ENCODE assay signal across 33 cellular contexts in the genomic region with DNA sequence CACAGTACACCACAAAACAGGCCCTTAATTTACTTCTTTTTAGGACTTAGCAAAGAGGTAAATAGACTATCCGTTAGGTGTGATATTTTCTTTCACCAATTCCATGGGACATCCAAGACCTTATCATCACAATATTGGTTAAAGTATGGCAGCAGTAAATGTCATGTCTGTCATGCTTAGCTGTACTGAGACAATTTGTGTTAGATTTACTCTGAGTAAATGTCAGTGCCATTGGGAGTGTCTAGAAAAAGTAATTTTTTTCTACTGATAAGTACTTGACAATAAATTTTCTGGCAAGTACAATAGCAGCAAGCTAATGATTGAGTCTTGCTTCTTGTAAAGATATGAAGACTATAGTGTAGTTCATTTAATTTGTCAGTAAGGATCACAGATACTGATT.
"Had no signal": no experiment of that assay in that cellular context is flagged by ENCODE, and none has a peak within 500 bp of the region (broad histone marks: within the 10 kb centered on the region; RNA-seq: fewer than 3 reads in every experiment).

No MANE protein-coding gene starts in this region.

- H3K4me3 ChIP-seq: adrenal gland, ascending aorta, body of pancreas, breast epithelium, cardiac muscle cell had no signal

- H3K36me3 ChIP-seq: adrenal gland, ascending aorta, brain microvascular endothelial cell, breast epithelium, cardiac muscle cell had no signal

- H3K4me1 ChIP-seq: adrenal gland, ascending aorta, body of pancreas, breast epithelium had no signal

- FAIRE-seq: astrocyte, bronchial epithelial cell had no signal

- H3K27ac ChIP-seq: adrenal gland, ascending aorta, body of pancreas, brain microvascular endothelial cell, breast epithelium, cardiac muscle cell had no signal

- ATAC-seq: activated naive CD4-positive, alpha-beta T cell treated with anti-CD3 and anti-CD28 coated beads, Interleukin-2, amount 50 U/mL, for 72 hours; activated naive CD8-positive, alpha-beta T cell treated with anti-CD3 and anti-CD28 coated beads, Interleukin-2, amount 50 U/mL, for 24 hours; activated T-cell treated with anti-CD3 and anti-CD28 coated beads, Interleukin-2, amount 50 U/mL, for 4 hours; activated T-cell treated with anti-CD3 and anti-CD28 coated beads, Interleukin-2, amount 50 U/mL, for 72 hours; activated T-helper 17 cell treated with anti-CD3 and anti-CD28 coated beads, Interleukin-2, amount 50 U/mL, for 72 hours; body of pancreas had no signal

- DNase-seq: activated effector memory CD4-positive, alpha-beta T cell treated with anti-CD3 and anti-CD28 coated beads, Interleukin-2, amount 50 U/mL, for 16 hours; activated effector memory CD4-positive, alpha-beta T cell treated with Interleukin-2 at 50 U/mL for 16 hours; activated gamma-delta T cell; activated gamma-delta T cell treated with Interleukin-2 at 50 U/mL for 16 hours; activated naive CD4-positive, alpha-beta T cell; activated naive CD4-positive, alpha-beta T cell treated with anti-CD3 and anti-CD28 coated beads for 36 hours; activated naive CD4-positive, alpha-beta T cell treated with anti-CD3 and anti-CD28 coated beads, Interleukin-2, amount 10 ng/mL, durations not matched to agents 7 days and 5 days; activated naive CD4-positive, alpha-beta T cell treated with anti-CD3 and anti-CD28 coated beads, Interleukin-2, amount 50 U/mL, for 16 hours; activated naive CD4-positive, alpha-beta T cell treated with Interleukin-2 at 50 U/mL for 16 hours; activated naive CD8-positive, alpha-beta T cell treated with anti-CD3 and anti-CD28 coated beads for 36 hours; activated naive CD8-positive, alpha-beta T cell treated with anti-CD3 and anti-CD28 coated beads, Interleukin-2, amount 10 ng/mL, durations not matched to agents 7 days and 5 days; activated naive CD8-positive, alpha-beta T cell treated with anti-CD3 and anti-CD28 coated beads, Interleukin-2, amount 50 U/mL, for 24 hours; activated T-cell treated with anti-CD3 and anti-CD28 coated beads, Interleukin-2, amount 50 U/mL, for 1 hour; activated T-cell treated with anti-CD3 and anti-CD28 coated beads, Interleukin-2, amount 50 U/mL, for 24 hours; activated T-cell treated with anti-CD3 and anti-CD28 coated beads, Interleukin-2, amount 50 U/mL, for 4 hours; activated T-cell treated with anti-CD3 and anti-CD28 coated beads, Interleukin-2, amount 50 U/mL, for 48 hours; activated T-cell treated with anti-CD3 and anti-CD28 coated beads, Interleukin-2, amount 50 U/mL, for 72 hours; adrenal gland; amniotic stem cell; amygdala; aorta; body of pancreas; brain microvascular endothelial cell; caudate nucleus; central memory CD4-positive, alpha-beta T cell; cerebellar nuclear complex had no signal

- H3K9me3 ChIP-seq: adrenal gland, ascending aorta, body of pancreas, breast epithelium had no signal

- H3K27me3 ChIP-seq: adrenal gland, ascending aorta, body of pancreas, brain microvascular endothelial cell, cardiac muscle cell had no signal
